ENCODE assay signal across 23 cellular contexts in the genomic region with DNA sequence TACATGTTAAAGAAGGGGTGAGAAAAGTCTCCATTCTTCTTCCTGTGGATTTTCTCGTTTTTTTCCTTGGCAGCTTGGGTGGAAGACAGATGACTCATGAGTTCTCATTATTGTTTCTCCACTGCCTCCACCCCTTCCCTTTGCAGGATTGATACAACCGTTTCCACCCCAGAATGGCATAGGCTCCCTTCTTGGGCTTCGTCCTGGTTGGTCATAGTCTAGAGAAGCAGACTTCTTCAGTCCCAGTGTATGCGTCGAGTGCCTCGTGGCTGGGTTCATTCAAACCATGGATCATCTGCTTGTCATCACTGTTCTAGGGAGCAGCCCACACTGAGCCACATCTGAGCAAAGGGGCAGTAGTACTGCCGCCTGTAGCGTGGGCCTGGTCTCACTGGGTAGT. TPM values are rescaled to one million over a fixed set of nuclear protein-coding genes. Genes with fewer than 3 reads are reported as not detected.
A peak's percentile ranks its signal among the peaks of the same experiment; 100 is the strongest.
DNase-seq lines count a peak whose midpoint lies in the region; ATAC-seq and TF ChIP-seq lines count a peak whose summit lies in the region.
"Had no signal": no experiment of that assay in that cellular context is flagged by ENCODE, and none has a peak within 500 bp of the region (broad histone marks: within the 10 kb centered on the region; RNA-seq: fewer than 3 reads in every experiment).

No MANE protein-coding gene starts in this region.

- TF ChIP-seq POLR2A in vagina (IDR thresholded peaks at IDR 0.05): no peak

- H3K27me3 ChIP-seq in MG63 (no peaks in the 10 kb centered on the region), vagina (no peaks in the 10 kb centered on the region)
- H3K27me3 ChIP-seq: ovary, Peyer's patch, sigmoid colon, upper lobe of left lung had no signal

- no peak for ATAC-seq in GM18867 (IDR thresholded peaks at IDR 0.05; ENCODE audit: unreplicated experiment)
- ATAC-seq: naive thymus-derived CD4-positive, alpha-beta T cell; SK-N-SH treated with all-trans-retinoic acid at 6 μM for 48 hours had no signal

- H3K4me1 ChIP-seq in vagina: peaks cover 42% of the 10 kb centered on the region
- H3K4me1 ChIP-seq: upper lobe of left lung had no signal

- H3K36me3 ChIP-seq in MG63 (no peaks in the 10 kb centered on the region), vagina (no peaks in the 10 kb centered on the region)
- H3K36me3 ChIP-seq: ovary, Peyer's patch, upper lobe of left lung had no signal

- H3K4me3 ChIP-seq in MG63: no peak overlapping the region
- no peak overlapping the region for H3K4me3 ChIP-seq in coronary artery
- H3K4me3 ChIP-seq in vagina: no peak overlapping the region
- H3K4me3 ChIP-seq: ovary, Peyer's patch, sigmoid colon, upper lobe of left lung had no signal

- intact Hi-C loops in vagina (cut with DNase I): no loop called here

- TF ChIP-seq CTCF in coronary artery (IDR thresholded peaks at IDR 0.05) (no peak), vagina (IDR thresholded peaks at IDR 0.05) (no peak)

- no peak overlapping the region for H3K27ac ChIP-seq in coronary artery
- H3K27ac ChIP-seq in vagina: no peak overlapping the region
- H3K27ac ChIP-seq: C4-2B, ovary, Peyer's patch, sigmoid colon, upper lobe of left lung had no signal

- DNase-seq in AG08395 (ENCODE audit: low spot score) (peak; percentile 51), MG63 (peak; percentile 34), coronary artery (ENCODE audit: low spot score) (peak; percentile 26), glomerular endothelial cell (ENCODE audit: extremely low read depth, low read depth, low spot score) (peak; percentile 50), NCI-H1694 treated with DMSO at 0.1 percent for 48 hours (lab: John Stamatoyannopoulos, UW) (no peak), DMS53 treated with DMSO at 0.1 percent for 48 hours (lab: John Stamatoyannopoulos, UW; ENCODE audit: unreplicated experiment) (no peak), vagina (ENCODE audit: extremely low spot score in 2 of 2) (no peak)
- DNase-seq: activated CD4-positive, alpha-beta memory T cell treated with anti-CD3 and anti-CD28 coated beads, Interleukin-2, amount 10 ng/mL, durations not matched to agents 7 days and 5 days; activated CD4-positive, CD25-positive, alpha-beta regulatory T cell; activated effector memory CD4-positive, alpha-beta T cell treated with Interleukin-2 at 50 U/mL for 16 hours; left cardiac atrium; naive thymus-derived CD4-positive, alpha-beta T cell; NCI-H2107; NCI-H510A; NK-92 treated with Interleukin-12 subunit alpha and Interleukin-12 subunit beta, amount 100 ng/mL, for 24 hours; ovary; Peyer's patch; stimulated activated CD8-positive, alpha-beta memory T cell treated with anti-CD3 and anti-CD28 coated beads, Interleukin-4, amount 100 ng/mL, for 48 hours had no signal

- H3K9me3 ChIP-seq in MG63 (no peaks in the 10 kb centered on the region), vagina (no peaks in the 10 kb centered on the region)
- H3K9me3 ChIP-seq: ovary, Peyer's patch, sigmoid colon, upper lobe of left lung had no signal

RNA-seq across cellular contexts. Expression of gene PTGFRN, which starts 13.7 kb away (rescaled TPM):
- total RNA-seq in MG63 (2014; rRNA removed; shearing (Covaris generic); ENCODE audit: low replicate concordance): 35.6 and 56.6 TPM in 2 replicates
- total RNA-seq in glomerular endothelial cell (86.9 and 92.3 TPM in 2 replicates), vagina (52.8 TPM)

Comparison
In these comparisons a context has a peak if more than half of its experiments do, and no peak if none do; other contexts are left out.
1. DNase-seq: peak in AG08395 (single experiment), MG63 (single experiment), coronary artery (single experiment) and glomerular endothelial cell (single experiment); none in NCI-H1694 treated with DMSO at 0.1 percent for 48 hours (single experiment), DMS53 treated with DMSO at 0.1 percent for 48 hours (single experiment) and vagina (0 of 2).